ENCODE assay signal across 6 cellular contexts in the genomic region with DNA sequence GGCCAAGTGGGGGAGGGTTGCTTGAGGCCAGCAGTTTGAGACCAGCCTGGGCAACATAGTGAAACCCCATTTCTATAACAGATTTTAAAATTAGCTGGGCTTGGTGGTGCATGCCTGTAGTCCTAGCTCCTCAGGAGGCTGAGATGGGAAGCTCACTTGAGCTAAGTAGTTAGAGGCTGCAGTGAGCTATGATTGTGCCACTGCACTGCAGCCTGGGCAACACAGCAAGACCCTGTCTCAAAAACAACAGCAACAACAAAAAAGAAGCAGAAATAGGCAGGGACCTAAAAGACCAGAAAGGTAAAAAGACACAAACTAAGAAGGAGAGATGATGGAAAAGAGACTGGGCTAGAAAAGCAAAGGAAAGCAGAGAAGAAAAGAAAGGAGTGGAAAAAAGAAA. TPM values are rescaled to one million over a fixed set of nuclear protein-coding genes. Genes with fewer than 3 reads are reported as not detected.
"Had no signal": no experiment of that assay in that cellular context is flagged by ENCODE, and none has a peak within 500 bp of the region (broad histone marks: within the 10 kb centered on the region; RNA-seq: fewer than 3 reads in every experiment).

No MANE protein-coding gene starts in this region.

RNA-seq across cellular contexts. Expression of gene SP7, which starts 3.8 kb away (rescaled TPM):
- total RNA-seq: M059J, PC-3, Peyer's patch, Right ventricle myocardium superior, SJSA1 had no signal
- polyA plus RNA-seq: SK-N-SH had no signal
